ENCODE assay signal across 8 cellular contexts in the genomic region with DNA sequence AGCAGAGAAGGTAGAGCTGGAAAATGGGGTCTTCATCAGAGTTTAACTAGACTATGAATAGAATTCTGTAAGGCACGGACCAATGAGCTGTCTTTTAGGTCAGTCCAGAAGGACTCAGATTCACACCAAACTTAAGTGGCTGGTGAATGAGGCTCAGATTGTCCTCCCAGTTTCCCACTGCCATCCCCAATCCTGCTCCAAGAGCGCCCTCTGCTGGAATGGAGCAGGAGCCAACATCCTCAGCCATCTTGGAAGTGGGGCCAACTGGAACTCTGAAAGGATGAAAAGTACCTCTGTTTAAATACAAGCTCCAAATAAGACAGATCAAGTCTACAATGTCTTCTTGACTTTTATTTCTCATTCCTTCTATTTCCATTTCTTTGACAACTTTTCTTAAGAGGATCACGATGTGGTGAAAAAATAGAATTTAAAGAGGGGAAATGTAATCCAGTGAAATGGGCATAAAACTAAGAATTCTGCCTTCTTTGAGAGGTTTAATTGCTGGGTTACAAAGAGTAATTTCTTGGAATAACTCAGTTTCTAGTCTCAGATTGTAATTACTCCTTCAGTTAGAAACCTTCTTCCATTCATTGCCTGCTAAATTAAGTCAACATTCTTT.
A peak's percentile ranks its signal among the peaks of the same experiment; 100 is the strongest.
DNase-seq lines count a peak whose midpoint lies in the region; ATAC-seq, FAIRE-seq and TF ChIP-seq lines count a peak whose summit lies in the region.

No MANE protein-coding gene starts in this region.

- no peak overlapping the region for H2AFZ ChIP-seq in HepG2 (ENCODE audit: low read length)

- H3K27ac ChIP-seq in HepG2 (ENCODE audit: extremely low read length, insufficient read depth, low read length): no peak overlapping the region

- intact Hi-C loops in HepG2 (cut with micrococcal nuclease; ENCODE audit: unreplicated experiment): loop anchor here (1.0 to 10.0 kb wide), 7 partner anchors 193 to 1214 kb away; no protein-coding TSS in a partner anchor

- CTCF ChIA-PET in HepG2 (lab: Yijun Ruan, JAX; ENCODE audit: low intra/inter-chr PET ratio, low total read pairs): interaction anchor here (0.6 to 1.5 kb wide), 2 partner anchors 1213 to 1215 kb away, joined by 3 to 16 read pairs; no protein-coding TSS in a partner anchor

- ATAC-seq in HG02981 (IDR thresholded peaks at IDR 0.05; ENCODE audit: unreplicated experiment) (peak; percentile 49), HepG2 (peak; percentile 92), HG02763 (IDR thresholded peaks at IDR 0.05; ENCODE audit: unreplicated experiment) (no peak)

- H3K9ac ChIP-seq in HepG2 (ENCODE audit: insufficient read depth, low read depth, low read length): no peak overlapping the region

- POLR2A ChIA-PET in HepG2 (lab: Yijun Ruan, JAX): interaction anchor here (1.2 to 1.9 kb wide), 3 partner anchors 664 to 1214 kb away, joined by 4 to 8 read pairs (median 4); no protein-coding TSS in a partner anchor

- H3K4me3 ChIP-seq in HepG2 (replicated peaks in 1 of 3; ENCODE audit: insufficient read depth in 1 of 3, low read depth in 2 of 3, low read length in 3 of 3): no peak overlapping the region

- FAIRE-seq in HepG2 (lab: Jason Lieb, UNC): peak; percentile 89

- 30% methylated on average over 3 of the region's 3 CpGs for WGBS in HepG2 (ENCODE audit: low lambda C conversion rate)

- H3K36me3 ChIP-seq in HepG2 (replicated peaks in 1 of 2; ENCODE audit: control insufficient read depth in 1 of 2, insufficient read depth in 2 of 2, low read length in 2 of 2): no peaks in the 10 kb centered on the region

- H3K79me2 ChIP-seq in HepG2 (ENCODE audit: insufficient read depth, low read length): no peaks in the 10 kb centered on the region

- H4K20me1 ChIP-seq in HepG2 (ENCODE audit: insufficient read depth, low read length): no peaks in the 10 kb centered on the region

- no peak overlapping the region for H3K4me2 ChIP-seq in HepG2 (ENCODE audit: low read depth, low read length)

- no peaks in the 10 kb centered on the region for H3K27me3 ChIP-seq in HepG2 (ENCODE audit: control insufficient read depth in 1 of 2, insufficient read depth in 2 of 2, low read length in 2 of 2)

- TF ChIP-seq EP300 in HepG2 (IDR thresholded peaks at IDR 0.05; ENCODE audit: low read depth in 2 of 2, low read length in 2 of 2): no peak; a peak in 1 of 4 replicates
- TF ChIP-seq EP300 in HepG2 (CRISPR knock-in tag; IDR thresholded peaks at IDR 0.05; ENCODE audit: borderline replicate concordance): no peak

- no peak for TF ChIP-seq POLR2A in HepG2 (IDR thresholded peaks at IDR 0.05; ENCODE audit: insufficient read depth in 1 of 2, low read depth in 2 of 2, low read length in 2 of 2)

- BruUV-seq in HepG2 (replicated peaks; lab: Mats Ljungman, UMichigan): no TSS peak

- in situ Hi-C loops in HepG2 (cut with HindIII; ENCODE audit: extremely low pct_ligation_motif_present, low pct_unique_long_range_greater_than_20kb): loop anchor here (5.0 to 25.0 kb wide), 4 partner anchors 660 to 1212 kb away; no protein-coding TSS in a partner anchor

- H3K9me3 ChIP-seq in HepG2 (ENCODE audit: low read length): no peaks in the 10 kb centered on the region

- DNase-seq in DMS 273 (lab: John Stamatoyannopoulos, UW; ENCODE audit: unreplicated experiment) (peak; percentile 95), NCI-H446 (lab: John Stamatoyannopoulos, UW) (peak; percentile 90 to 92), cerebellum (ENCODE audit: low spot score) (peak; percentile 80), HepG2 (ENCODE audit: low spot score) (peak; percentile 68)
- peak; percentile 73 to 78 for DNase-seq in activated CD4-positive, alpha-beta T cell treated with anti-CD3 and anti-CD28 coated beads for 24 hours (ENCODE audit: low read depth in 2 of 2)
- peak; percentile 43 to 65 (median 53) for DNase-seq in stimulated activated CD4-positive, alpha-beta T cell treated with anti-CD3 and anti-CD28 coated beads, TNF-alpha, amount 100 ng/mL, for 1 hour (ENCODE audit: low read depth in 3 of 3, low spot score in 1 of 3)

- peak; percentile 97 for TF ChIP-seq CTCF in HepG2 (CRISPR knock-in tag; IDR thresholded peaks at IDR 0.05)

- peak; percentile 94 for TF ChIP-seq RAD21 in HepG2 (CRISPR knock-in tag; IDR thresholded peaks at IDR 0.05)

- peaks cover 32% of the 10 kb centered on the region for H3K4me1 ChIP-seq in HepG2 (ENCODE audit: insufficient read depth, low read length)

TF ChIP-seq in HepG2, 621 proteins besides CTCF, POLR2A, EP300 and RAD21 (continues in another document):
- peak; percentile 92 for TF ChIP-seq YY1 (IDR thresholded peaks at IDR 0.05; ENCODE audit: insufficient read depth, insufficient replicate concordance, low read depth, low read length)
- TF ChIP-seq ZNF501 (CRISPR knock-in tag; IDR thresholded peaks at IDR 0.05): 0 out of 2 replicates have a peak, but pooled peaks have one; percentile 52
- TF ChIP-seq IRF2 (CRISPR knock-in tag; IDR thresholded peaks at IDR 0.05): 0 out of 2 replicates have a peak, but pooled peaks have one; percentile 49
- TF ChIP-seq ZHX2 (IDR thresholded peaks at IDR 0.05; ENCODE audit: low read depth): 0 out of 2 replicates have a peak, but pooled peaks have one; percentile 45
- no peak for TF ChIP-seq ZHX2 (CRISPR knock-in tag; IDR thresholded peaks at IDR 0.05; ENCODE audit: borderline replicate concordance)
- TF ChIP-seq SMC3 (IDR thresholded peaks at IDR 0.05; ENCODE audit: low read length): peak; percentile 97
- peak; percentile 60 for TF ChIP-seq FOSL2 (CRISPR knock-in tag; IDR thresholded peaks at IDR 0.05)
- TF ChIP-seq ZSCAN29 (CRISPR knock-in tag; conservative IDR thresholded peaks at IDR 0.05): no peak
- TF ChIP-seq ZBTB25 (CRISPR knock-in tag; IDR thresholded peaks at IDR 0.05): 0 out of 2 replicates have a peak, but pooled peaks have one; percentile 58
- TF ChIP-seq REPIN1 (CRISPR knock-in tag; IDR thresholded peaks at IDR 0.05; ENCODE audit: borderline replicate concordance, low read depth): peak; percentile 80; the same call in 1 of the 2 replicates
- TF ChIP-seq ZNF460 (CRISPR knock-in tag; IDR thresholded peaks at IDR 0.05; ENCODE audit: borderline replicate concordance): no peak
- peak; percentile 36; the same call in 1 of the 2 replicates for TF ChIP-seq FOXA3 (CRISPR knock-in tag; IDR thresholded peaks at IDR 0.05)
- peak; percentile 48; the same call in 1 of the 2 replicates for TF ChIP-seq HOXA3 (CRISPR knock-in tag; IDR thresholded peaks at IDR 0.05)
- TF ChIP-seq BCL6 (CRISPR knock-in tag; IDR thresholded peaks at IDR 0.05): peak; percentile 40; the same call in 1 of the 2 replicates
- TF ChIP-seq MLLT10 (CRISPR knock-in tag; IDR thresholded peaks at IDR 0.05): no peak
- TF ChIP-seq ZNF263 (CRISPR knock-in tag; IDR thresholded peaks at IDR 0.05): peak; percentile 76
- no peak for TF ChIP-seq ZNF709 (CRISPR knock-in tag; IDR thresholded peaks at IDR 0.05)
